Comparison of ENCODE assay signal across 6 cellular contexts in the genomic region with DNA sequence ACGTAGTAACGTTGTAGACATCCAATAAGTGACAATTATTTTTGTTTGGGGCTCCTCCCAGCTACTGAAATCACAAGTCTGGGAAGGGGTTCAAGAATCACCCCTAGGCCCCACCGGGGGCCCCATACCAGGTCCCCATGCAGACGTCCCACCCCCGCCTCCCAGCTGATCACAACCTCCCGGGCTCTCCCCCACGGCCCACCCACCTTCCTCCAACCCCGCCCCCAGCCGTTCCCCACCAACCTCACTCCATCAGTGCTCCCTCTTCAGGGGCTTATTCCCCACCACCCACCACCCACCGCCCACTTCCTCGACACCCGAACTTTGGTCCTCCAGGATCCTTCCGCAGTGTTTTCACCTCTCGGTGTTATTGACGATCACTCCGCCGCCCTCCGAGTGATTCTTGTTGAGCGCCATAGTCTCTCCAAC. TPM values are rescaled to one million over a fixed set of nuclear protein-coding genes. Genes with fewer than 3 reads are reported as not detected.
DNase-seq lines count a peak whose midpoint lies in the region; TF ChIP-seq lines count a peak whose summit lies in the region.

No MANE protein-coding gene starts in this region.

- H3K27me3 ChIP-seq in hepatocyte = no peaks in the 10 kb centered on the region

- H3K36me3 ChIP-seq in hepatocyte (replicated peaks; ENCODE audit: insufficient read depth, low read depth) (no peaks in the 10 kb centered on the region), urinary bladder (ENCODE audit: insufficient read depth) (peaks cover 5% of the 10 kb centered on the region)

- no peaks in the 10 kb centered on the region for H3K9me2 ChIP-seq in hepatocyte (replicated peaks; ENCODE audit: insufficient read depth)

- peak overlapping the region; percentile 87 for H3K4me2 ChIP-seq in hepatocyte

- H3K36me3 Mint-ChIP-seq in activated naive CD8-positive, alpha-beta T cell treated with anti-CD3 and anti-CD28 coated beads for 36 hours = peaks cover under 1% of the 10 kb centered on the region

- H3K9me3 Mint-ChIP-seq in activated naive CD8-positive, alpha-beta T cell treated with anti-CD3 and anti-CD28 coated beads for 36 hours = no peaks in the 10 kb centered on the region

- peak; percentile 13 for TF ChIP-seq CTCF in hepatocyte (IDR thresholded peaks at IDR 0.05; ENCODE audit: poor library complexity)

- H3K4me1 ChIP-seq in hepatocyte (ENCODE audit: insufficient read depth) = peaks cover 5% of the 10 kb centered on the region
- H3K4me1 ChIP-seq in urinary bladder (ENCODE audit: insufficient read depth) = no peaks in the 10 kb centered on the region

- peaks cover 26% of the 10 kb centered on the region for H3K4me1 Mint-ChIP-seq in activated naive CD8-positive, alpha-beta T cell treated with anti-CD3 and anti-CD28 coated beads for 36 hours

- H3K4me3 ChIP-seq in hepatocyte = peak overlapping the region; percentile 38
- H3K4me3 ChIP-seq in urinary bladder (ENCODE audit: low read depth, low read length) = peak overlapping the region; percentile 77

- under 1% methylated on average over 12 of the region's 19 CpGs for WGBS in hepatocyte (ENCODE audit: low lambda C conversion rate, missing lambda C conversion rate)
- WGBS in urinary bladder = under 1% methylated on average over 19 of the region's 19 CpGs

- H3K4me3 Mint-ChIP-seq in activated naive CD8-positive, alpha-beta T cell treated with anti-CD3 and anti-CD28 coated beads for 36 hours = no peak overlapping the region

- no peaks in the 10 kb centered on the region for H3K9me3 ChIP-seq in hepatocyte (ENCODE audit: low read depth)

- no peaks in the 10 kb centered on the region for H4K20me1 ChIP-seq in hepatocyte (ENCODE audit: insufficient read depth, poor library complexity, severe bottlenecking)

- H3K27me3 Mint-ChIP-seq in activated naive CD8-positive, alpha-beta T cell treated with anti-CD3 and anti-CD28 coated beads for 36 hours = no peaks in the 10 kb centered on the region

- H2AFZ ChIP-seq in hepatocyte = no peak overlapping the region

- peak; percentile 37 for DNase-seq in activated naive CD8-positive, alpha-beta T cell treated with anti-CD3 and anti-CD28 coated beads, Interleukin-2, amount 50 U/mL, for 16 hours (ENCODE audit: low read depth, low spot score)
- no peak for DNase-seq in activated naive CD8-positive, alpha-beta T cell treated with anti-CD3 and anti-CD28 coated beads for 36 hours
- DNase-seq in hepatocyte (ENCODE audit: low spot score) (no peak), COLO668 (lab: John Stamatoyannopoulos, UW; ENCODE audit: unreplicated experiment) (no peak), NCI-H146 (lab: John Stamatoyannopoulos, UW) (no peak)

- H3K27ac Mint-ChIP-seq in activated naive CD8-positive, alpha-beta T cell treated with anti-CD3 and anti-CD28 coated beads for 36 hours = no peak overlapping the region

- peaks cover 24% of the 10 kb centered on the region for H3K79me2 ChIP-seq in hepatocyte

- H3K27ac ChIP-seq in hepatocyte (peak overlapping the region; percentile 81), urinary bladder (ENCODE audit: low read depth) (peak overlapping the region; percentile 84)

RNA-seq across cellular contexts. Expression of a gene that starts 0.2 kb away (rescaled TPM):
- total RNA-seq in activated naive CD8-positive, alpha-beta T cell treated with anti-CD3 and anti-CD28 coated beads for 36 hours = 10 to 100 TPM; 45.0 to 49.3 TPM
- 22.8 and 29.0 TPM in 2 replicates for total RNA-seq in hepatocyte
- 129 and 143 TPM in 2 replicates for polyA plus RNA-seq in hepatocyte
- total RNA-seq in urinary bladder = 16.2 TPM
- polyA plus RNA-seq in urinary bladder = 142 TPM

RNA-seq across cellular contexts. Expression of a gene that starts 10.7 kb away (rescaled TPM):
- 100 to 1,000 TPM; 145 to 156 TPM for total RNA-seq in activated naive CD8-positive, alpha-beta T cell treated with anti-CD3 and anti-CD28 coated beads for 36 hours
- total RNA-seq in hepatocyte (2.2 and 4.3 TPM in 2 replicates), urinary bladder (10.6 TPM)
- polyA plus RNA-seq in hepatocyte (8.8 and 10.1 TPM in 2 replicates), urinary bladder (13.0 TPM)

RNA-seq across cellular contexts. Expression of a gene that starts 23.5 kb away (rescaled TPM):
- total RNA-seq in activated naive CD8-positive, alpha-beta T cell treated with anti-CD3 and anti-CD28 coated beads for 36 hours = 10 to 100 TPM; 16.4 to 18.3 TPM
- 13.0 and 15.5 TPM in 2 replicates for total RNA-seq in hepatocyte
- 36.9 and 42.9 TPM in 2 replicates for polyA plus RNA-seq in hepatocyte
- 28.9 TPM for total RNA-seq in urinary bladder
- 55.8 TPM for polyA plus RNA-seq in urinary bladder

RNA-seq across cellular contexts. Expression of a gene that starts 41.9 kb away (rescaled TPM):
- total RNA-seq in activated naive CD8-positive, alpha-beta T cell treated with anti-CD3 and anti-CD28 coated beads for 36 hours = 10 to 100 TPM; 37.2 to 41.7 TPM
- total RNA-seq in hepatocyte (10.9 and 12.5 TPM in 2 replicates), urinary bladder (15.2 TPM)
- polyA plus RNA-seq in hepatocyte (10.7 and 16.8 TPM in 2 replicates), urinary bladder (21.5 TPM)

RNA-seq across cellular contexts. Expression of a gene that starts 49.8 kb away (rescaled TPM):
- total RNA-seq in activated naive CD8-positive, alpha-beta T cell treated with anti-CD3 and anti-CD28 coated beads for 36 hours = 100 to 1,000 TPM; 148 to 161 TPM
- total RNA-seq in hepatocyte (40.4 and 50.2 TPM in 2 replicates), urinary bladder (18.3 TPM)
- polyA plus RNA-seq in hepatocyte (124 and 134 TPM in 2 replicates), urinary bladder (61.3 TPM)

Comparison
In these comparisons a context has a peak if more than half of its experiments do, and no peak if none do; other contexts are left out.
1. RNA of a gene that starts 10.7 kb away (total RNA-seq): 145 to 156 TPM in activated naive CD8-positive, alpha-beta T cell treated with anti-CD3 and anti-CD28 coated beads for 36 hours; 10.6 TPM in urinary bladder (single experiment) and 2.2 to 4.3 TPM in hepatocyte; every median in the first group is over 10 times any median in the second.